ENCODE assay signal across 21 cellular contexts in genomic region chr14:54325766-54326165, GRCh38.
"Had no signal": no experiment of that assay in that cellular context is flagged by ENCODE, and none has a peak within 500 bp of the region (broad histone marks: within the 10 kb centered on the region; RNA-seq: fewer than 3 reads in every experiment).

No MANE protein-coding gene starts in this region.

- H3K36me3 ChIP-seq: gastrocnemius medialis, heart right ventricle, left ventricle myocardium inferior, sigmoid colon had no signal

- DNase-seq: effector memory CD4-positive, alpha-beta T cell; gastrocnemius medialis; heart right ventricle; immature natural killer cell; kidney; left cardiac atrium; left ventricle myocardium inferior; mesendoderm; naive thymus-derived CD4-positive, alpha-beta T cell; nephron progenitor cell; posterior cingulate gyrus; sigmoid colon; stimulated activated CD4-positive, alpha-beta T cell treated with anti-CD3 and anti-CD28 coated beads, Interleukin-2, amount 100 ng/mL, for 24 hours; stimulated activated CD4-positive, alpha-beta T cell treated with anti-CD3 and anti-CD28 coated beads, Interleukin-4, amount 100 ng/mL, for 4 hours; stimulated activated naive CD4-positive, alpha-beta T cell; trophoblast cell had no signal

- H3K27ac ChIP-seq: coronary artery, gastrocnemius medialis, heart right ventricle, left ventricle myocardium inferior, sigmoid colon, skin epidermis had no signal

- H3K9me3 ChIP-seq: gastrocnemius medialis, heart right ventricle, left ventricle myocardium inferior, sigmoid colon had no signal

- H3K4me1 ChIP-seq: gastrocnemius medialis, left ventricle myocardium inferior had no signal

- H3K27me3 ChIP-seq: gastrocnemius medialis, heart right ventricle, sigmoid colon had no signal

- ATAC-seq: esophagus mucosa; gastrocnemius medialis; heart right ventricle; left cardiac atrium; naive thymus-derived CD4-positive, alpha-beta T cell had no signal

- H3K4me3 ChIP-seq: coronary artery, dorsolateral prefrontal cortex, gastrocnemius medialis, heart right ventricle, left ventricle myocardium inferior, lung, sigmoid colon, skin epidermis had no signal
